10 cellular contexts compared by ENCODE assay signal in genomic region chr7:44080686-44081265, GRCh38. TPM values are rescaled to one million over a fixed set of nuclear protein-coding genes. Genes with fewer than 3 reads are reported as not detected.
DNase-seq lines count a peak whose midpoint lies in the region; ATAC-seq and TF ChIP-seq lines count a peak whose summit lies in the region.
"Had no signal": no experiment of that assay in that cellular context is flagged by ENCODE, and none has a peak within 500 bp of the region (broad histone marks: within the 10 kb centered on the region; RNA-seq: fewer than 3 reads in every experiment).

No MANE protein-coding gene starts in this region.

- no peak for DNase-seq in activated CD4-positive, alpha-beta T cell treated with anti-CD3 and anti-CD28 coated beads, Interleukin-2, amount 10 ng/mL, durations not matched to agents 7 days and 5 days
- no peak for DNase-seq in activated CD4-positive, alpha-beta T cell treated with anti-CD3 and anti-CD28 coated beads for 4 hours
- no peak for DNase-seq in activated CD8-positive, alpha-beta T cell treated with anti-CD3 and anti-CD28 coated beads for 36 hours
- DNase-seq in hepatocyte (ENCODE audit: low spot score) (no peak), thoracic aorta (ENCODE audit: low spot score) (no peak), anterior cingulate cortex (lab: John Stamatoyannopoulos, UW) (no peak), germinal center (ENCODE audit: low spot score) (no peak)
- DNase-seq: brain microvascular endothelial cell had no signal

- H3K36me3 ChIP-seq in hepatocyte (replicated peaks; ENCODE audit: insufficient read depth, low read depth) (no peaks in the 10 kb centered on the region), thoracic aorta (peaks cover 32% of the 10 kb centered on the region)

- TF ChIP-seq CTCF in activated CD8-positive, alpha-beta T cell treated with anti-CD3 and anti-CD28 coated beads for 36 hours (IDR thresholded peaks at IDR 0.05): no peak
- no peak for TF ChIP-seq CTCF in hepatocyte (IDR thresholded peaks at IDR 0.05; ENCODE audit: poor library complexity)
- no peak for TF ChIP-seq CTCF in thoracic aorta (IDR thresholded peaks at IDR 0.05)

- POLR2A ChIA-PET in activated CD4-positive, alpha-beta T cell treated with anti-CD3 and anti-CD28 coated beads, Interleukin-2, amount 10 ng/mL, durations not matched to agents 7 days and 5 days (lab: Charles Lee): interaction anchor here (0.9 kb wide), 1 partner anchor 493 kb away, joined by 3 read pairs; no protein-coding TSS in a partner anchor
- POLR2A ChIA-PET in activated CD8-positive, alpha-beta T cell treated with anti-CD3 and anti-CD28 coated beads for 36 hours (lab: Charles Lee): interaction anchor here (0.8 to 8.2 kb wide), 9 partner anchors 10 to 42 kb away, joined by 3 to 79 read pairs (median 4); partner anchors contain the start of genes AEBP1, DBNL, PGAM2 and POLD2

- intact Hi-C loops in activated CD8-positive, alpha-beta T cell treated with anti-CD3 and anti-CD28 coated beads for 36 hours (cut with micrococcal nuclease): no loop called here

- CTCF ChIA-PET in activated CD4-positive, alpha-beta T cell treated with anti-CD3 and anti-CD28 coated beads, Interleukin-2, amount 10 ng/mL, durations not matched to agents 7 days and 5 days (lab: Charles Lee): interaction anchor here (0.7 to 1.4 kb wide), 9 partner anchors 13 to 555 kb away, joined by 3 to 5 read pairs (median 3); partner anchors contain the start of genes DBNL and NUDCD3
- CTCF ChIA-PET in activated CD8-positive, alpha-beta T cell treated with anti-CD3 and anti-CD28 coated beads for 36 hours (lab: Charles Lee): interaction anchor here (0.9 to 2.0 kb wide), 9 partner anchors 8 to 116 kb away, joined by 3 to 8 read pairs (median 4); no protein-coding TSS in a partner anchor

- H3K4me2 ChIP-seq in hepatocyte: peak overlapping the region; percentile 86

- H3K4me1 Mint-ChIP-seq in activated CD4-positive, alpha-beta T cell treated with anti-CD3 and anti-CD28 coated beads, Interleukin-2, amount 10 ng/mL, durations not matched to agents 7 days and 5 days: peaks cover 37% of the 10 kb centered on the region
- H3K4me1 Mint-ChIP-seq in activated CD8-positive, alpha-beta T cell treated with anti-CD3 and anti-CD28 coated beads for 36 hours (ENCODE audit: low read depth): peaks cover 43% of the 10 kb centered on the region

- H3K9me3 ChIP-seq in hepatocyte (ENCODE audit: low read depth) (no peaks in the 10 kb centered on the region), thoracic aorta (no peaks in the 10 kb centered on the region)

- peak overlapping the region; percentile 86 for H3K4me3 Mint-ChIP-seq in activated CD4-positive, alpha-beta T cell treated with anti-CD3 and anti-CD28 coated beads, Interleukin-2, amount 10 ng/mL, durations not matched to agents 7 days and 5 days
- peak overlapping the region; percentile 78 for H3K4me3 Mint-ChIP-seq in activated CD8-positive, alpha-beta T cell treated with anti-CD3 and anti-CD28 coated beads for 36 hours

- no peaks in the 10 kb centered on the region for H3K27me3 Mint-ChIP-seq in activated CD4-positive, alpha-beta T cell treated with anti-CD3 and anti-CD28 coated beads, Interleukin-2, amount 10 ng/mL, durations not matched to agents 7 days and 5 days
- H3K27me3 Mint-ChIP-seq in activated CD8-positive, alpha-beta T cell treated with anti-CD3 and anti-CD28 coated beads for 36 hours: no peaks in the 10 kb centered on the region

- no peaks in the 10 kb centered on the region for H3K27me3 ChIP-seq in hepatocyte
- no peaks in the 10 kb centered on the region for H3K27me3 ChIP-seq in thoracic aorta (replicated peaks; ENCODE audit: insufficient read depth)
- H3K27me3 ChIP-seq: brain microvascular endothelial cell had no signal

- H3K36me3 Mint-ChIP-seq in activated CD4-positive, alpha-beta T cell treated with anti-CD3 and anti-CD28 coated beads, Interleukin-2, amount 10 ng/mL, durations not matched to agents 7 days and 5 days (ENCODE audit: low read depth): peaks cover 30% of the 10 kb centered on the region
- H3K36me3 Mint-ChIP-seq in activated CD8-positive, alpha-beta T cell treated with anti-CD3 and anti-CD28 coated beads for 36 hours (ENCODE audit: low read depth): peaks cover 43% of the 10 kb centered on the region

- no peak overlapping the region for H2AFZ ChIP-seq in hepatocyte

- H3K4me1 ChIP-seq in hepatocyte (ENCODE audit: insufficient read depth) (peaks cover 6% of the 10 kb centered on the region), thoracic aorta (ENCODE audit: control insufficient read depth in 1 of 2, low read depth in 2 of 2) (peaks cover 22 to 38% of the 10 kb centered on the region in 2 donors)

- ATAC-seq in activated CD8-positive, alpha-beta T cell treated with anti-CD3 and anti-CD28 coated beads for 36 hours: no peak
- no peak for ATAC-seq in thoracic aorta (ENCODE audit: insufficient number of reproducible peaks, low FRiP score, low read depth)
- no peak for ATAC-seq in GM21619 (IDR thresholded peaks at IDR 0.05; ENCODE audit: unreplicated experiment)

- H3K4me3 ChIP-seq in hepatocyte: no peak overlapping the region
- H3K4me3 ChIP-seq in thoracic aorta: peak overlapping the region; percentile 98

- H3K27ac ChIP-seq in hepatocyte (no peak overlapping the region), thoracic aorta (peak overlapping the region; percentile 45 to 97)
- H3K27ac ChIP-seq: brain microvascular endothelial cell had no signal

- WGBS in hepatocyte (ENCODE audit: low lambda C conversion rate, missing lambda C conversion rate): 92% methylated on average over 11 of the region's 11 CpGs

- H3K79me2 ChIP-seq in hepatocyte: peaks cover 9% of the 10 kb centered on the region

- peak overlapping the region; percentile 84 for H3K27ac Mint-ChIP-seq in activated CD4-positive, alpha-beta T cell treated with anti-CD3 and anti-CD28 coated beads, Interleukin-2, amount 10 ng/mL, durations not matched to agents 7 days and 5 days
- peak overlapping the region; percentile 87 for H3K27ac Mint-ChIP-seq in activated CD8-positive, alpha-beta T cell treated with anti-CD3 and anti-CD28 coated beads for 36 hours

- no peaks in the 10 kb centered on the region for H3K9me2 ChIP-seq in hepatocyte (replicated peaks; ENCODE audit: insufficient read depth)

- H4K20me1 ChIP-seq in hepatocyte (ENCODE audit: insufficient read depth, poor library complexity, severe bottlenecking): no peaks in the 10 kb centered on the region

- H3K9me3 Mint-ChIP-seq in activated CD4-positive, alpha-beta T cell treated with anti-CD3 and anti-CD28 coated beads, Interleukin-2, amount 10 ng/mL, durations not matched to agents 7 days and 5 days: no peaks in the 10 kb centered on the region
- H3K9me3 Mint-ChIP-seq in activated CD8-positive, alpha-beta T cell treated with anti-CD3 and anti-CD28 coated beads for 36 hours: no peaks in the 10 kb centered on the region

RNA-seq across cellular contexts. Expression of gene POLM, which starts 1.6 kb away (rescaled TPM):
- 10 to 100 TPM; 31.8 to 38.2 TPM for total RNA-seq in activated CD4-positive, alpha-beta T cell treated with anti-CD3 and anti-CD28 coated beads, Interleukin-2, amount 10 ng/mL, durations not matched to agents 7 days and 5 days
- 10 to 100 TPM; 35.4 to 37.2 TPM for total RNA-seq in activated CD8-positive, alpha-beta T cell treated with anti-CD3 and anti-CD28 coated beads for 36 hours
- 15.5 and 22.3 TPM in 2 replicates for total RNA-seq in hepatocyte
- polyA plus RNA-seq in hepatocyte: 16.0 and 29.3 TPM in 2 replicates
- total RNA-seq in thoracic aorta: 10 to 100 TPM; 70.0 to 78.7 TPM

RNA-seq across cellular contexts. Expression of gene PGAM2, which starts 15.4 kb away (rescaled TPM):
- total RNA-seq in activated CD4-positive, alpha-beta T cell treated with anti-CD3 and anti-CD28 coated beads, Interleukin-2, amount 10 ng/mL, durations not matched to agents 7 days and 5 days: under 1 TPM in 1 of 2 experiments, not detected in 1; 0.32 TPM
- under 1 TPM in 1 of 2 experiments, not detected in 1; 0.49 TPM for total RNA-seq in activated CD8-positive, alpha-beta T cell treated with anti-CD3 and anti-CD28 coated beads for 36 hours
- total RNA-seq in hepatocyte (0.73 TPM in 1 of 2 replicates, not detected in the other), thoracic aorta (1 to 10 TPM; 1.8 to 9.5 TPM)
- 0.66 TPM in 1 of 2 replicates, not detected in the other for polyA plus RNA-seq in hepatocyte
- total RNA-seq: SK-MEL-5 had no signal

RNA-seq across cellular contexts. Expression of gene AEBP1, which starts 23.4 kb away (rescaled TPM):
- total RNA-seq in activated CD4-positive, alpha-beta T cell treated with anti-CD3 and anti-CD28 coated beads, Interleukin-2, amount 10 ng/mL, durations not matched to agents 7 days and 5 days: 1 to 10 TPM; 4.1 to 4.8 TPM
- total RNA-seq in activated CD8-positive, alpha-beta T cell treated with anti-CD3 and anti-CD28 coated beads for 36 hours: 10 to 100 TPM; 29.1 to 30.4 TPM
- 12.8 and 26.7 TPM in 2 replicates for total RNA-seq in hepatocyte
- polyA plus RNA-seq in hepatocyte: 108 and 129 TPM in 2 replicates
- total RNA-seq in thoracic aorta: 1,000 to 10,000 TPM; 1,006 to 1,415 TPM
- total RNA-seq: SK-MEL-5 had no signal

RNA-seq across cellular contexts. Expression of gene DBNL, which starts 36.3 kb away (rescaled TPM):
- 100 to 1,000 TPM; 152 to 168 TPM for total RNA-seq in activated CD4-positive, alpha-beta T cell treated with anti-CD3 and anti-CD28 coated beads, Interleukin-2, amount 10 ng/mL, durations not matched to agents 7 days and 5 days
- total RNA-seq in activated CD8-positive, alpha-beta T cell treated with anti-CD3 and anti-CD28 coated beads for 36 hours: 100 to 1,000 TPM; 108 to 110 TPM
- total RNA-seq in hepatocyte (70.6 and 81.8 TPM in 2 replicates), thoracic aorta (100 to 1,000 TPM; 148 to 156 TPM)
- 87.2 and 91.1 TPM in 2 replicates for polyA plus RNA-seq in hepatocyte

RNA-seq across cellular contexts. Expression of gene POLD2, which starts 42.6 kb away (rescaled TPM):
- total RNA-seq in activated CD4-positive, alpha-beta T cell treated with anti-CD3 and anti-CD28 coated beads, Interleukin-2, amount 10 ng/mL, durations not matched to agents 7 days and 5 days: 100 to 1,000 TPM; 117 to 128 TPM
- 100 to 1,000 TPM; 243 to 251 TPM for total RNA-seq in activated CD8-positive, alpha-beta T cell treated with anti-CD3 and anti-CD28 coated beads for 36 hours
- total RNA-seq in hepatocyte (59.9 and 68.1 TPM in 2 replicates), thoracic aorta (10 to 100 TPM; 38.7 to 43.8 TPM)
- 110 and 120 TPM in 2 replicates for polyA plus RNA-seq in hepatocyte

Comparison
In these comparisons a context has a peak if more than half of its experiments do, and no peak if none do; other contexts are left out.
1. RNA of gene AEBP1, which starts 23.4 kb away (total RNA-seq): 1,006 to 1,415 TPM in thoracic aorta; 29.1 to 30.4 TPM in activated CD8-positive, alpha-beta T cell treated with anti-CD3 and anti-CD28 coated beads for 36 hours, 12.8 to 26.7 TPM in hepatocyte and 4.1 to 4.8 TPM in activated CD4-positive, alpha-beta T cell treated with anti-CD3 and anti-CD28 coated beads, Interleukin-2, amount 10 ng/mL, durations not matched to agents 7 days and 5 days; every median in the first group is over 10 times any median in the second.